ENCODE assay signal across 22 cellular contexts in the genomic region with DNA sequence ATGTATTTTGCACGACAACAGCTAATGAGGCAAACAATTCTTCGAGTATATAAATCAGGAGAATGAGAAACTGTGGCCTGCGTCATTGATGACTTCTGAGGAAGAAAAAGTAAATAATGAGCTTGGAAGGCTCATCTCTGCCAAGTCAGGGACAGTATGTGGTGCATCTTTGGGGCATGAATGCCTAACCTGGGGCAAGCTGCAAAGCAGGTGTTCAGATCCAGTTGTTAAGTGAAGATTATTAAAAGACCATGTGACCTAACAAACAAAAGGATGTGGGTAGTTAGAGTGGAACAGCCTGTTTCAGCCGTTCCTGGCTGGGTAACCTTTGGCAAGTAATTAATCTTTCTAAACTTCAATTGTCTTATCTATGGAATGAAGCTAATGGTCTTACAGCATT.
DNase-seq lines count a peak whose midpoint lies in the region; ATAC-seq and TF ChIP-seq lines count a peak whose summit lies in the region.
"Had no signal": no experiment of that assay in that cellular context is flagged by ENCODE, and none has a peak within 500 bp of the region (broad histone marks: within the 10 kb centered on the region; RNA-seq: fewer than 3 reads in every experiment).

No MANE protein-coding gene starts in this region.

- no peaks in the 10 kb centered on the region for H4K20me1 ChIP-seq in MM.1S (ENCODE audit: insufficient read depth, low read length)

- peak overlapping the region; percentile 82 for H3K27ac ChIP-seq in left ventricle myocardium inferior (replicated peaks)
- no peak overlapping the region for H3K27ac ChIP-seq in MM.1S (ENCODE audit: low read length)
- H3K27ac ChIP-seq in endodermal cell (ENCODE audit: low read depth, low read length) = no peak overlapping the region
- H3K27ac ChIP-seq in WERI-Rb-1 = no peak overlapping the region

- CTCF ChIA-PET in activated CD4-positive, alpha-beta memory T cell treated with anti-CD3 and anti-CD28 coated beads for 36 hours (lab: Charles Lee) = interaction anchor here (0.6 to 7.0 kb wide), 12 partner anchors 15 to 539 kb away, joined by 3 to 76 read pairs (median 4); no protein-coding TSS in a partner anchor

- H3K9ac ChIP-seq in MM.1S (ENCODE audit: low read length) (no peak overlapping the region), endodermal cell (ENCODE audit: extremely low read depth, low read length, poor library complexity, severe bottlenecking) (no peak overlapping the region)

- H3K27me3 ChIP-seq in left ventricle myocardium inferior (ENCODE audit: low read depth) (no peaks in the 10 kb centered on the region), MM.1S (replicated peaks; ENCODE audit: insufficient read depth, low read length) (no peaks in the 10 kb centered on the region), endodermal cell (ENCODE audit: control insufficient read depth, insufficient read depth, low read length, poor library complexity, severe bottlenecking) (no peaks in the 10 kb centered on the region), WERI-Rb-1 (ENCODE audit: insufficient read depth, low read depth, severe bottlenecking) (no peaks in the 10 kb centered on the region)
- H3K27me3 ChIP-seq: ascending aorta had no signal

- ATAC-seq in effector memory CD8-positive, alpha-beta T cell (replicated peaks) = no peak
- ATAC-seq: activated CD8-positive, alpha-beta T cell treated with anti-CD3 and anti-CD28 coated beads, Interleukin-2, amount 10 ng/mL, durations not matched to agents 7 days and 5 days; activated T-cell treated with anti-CD3 and anti-CD28 coated beads, Interleukin-2, amount 50 U/mL, for 4 hours; HCT116; sciatic nerve had no signal

- no peak for TF ChIP-seq CTCF in left ventricle myocardium inferior (IDR thresholded peaks at IDR 0.05; ENCODE audit: borderline replicate concordance)
- no peak for TF ChIP-seq CTCF in MM.1S (IDR thresholded peaks at IDR 0.05; ENCODE audit: low read length)
- no peak for TF ChIP-seq CTCF in endodermal cell (conservative IDR thresholded peaks at IDR 0.05)
- TF ChIP-seq CTCF in type B pancreatic cell (conservative IDR thresholded peaks at IDR 0.05) = no peak
- no peak for TF ChIP-seq CTCF in WERI-Rb-1 (IDR thresholded peaks at IDR 0.05; ENCODE audit: low read depth, low read length)

- H3K4me1 Mint-ChIP-seq in endodermal cell = peaks cover 26% of the 10 kb centered on the region
- peaks cover 21% of the 10 kb centered on the region for H3K4me1 Mint-ChIP-seq in type B pancreatic cell (ENCODE audit: unreplicated experiment)
- H3K4me1 Mint-ChIP-seq in activated CD4-positive, alpha-beta memory T cell treated with anti-CD3 and anti-CD28 coated beads for 36 hours (ENCODE audit: low read depth) = peaks cover 17% of the 10 kb centered on the region
- H3K4me1 Mint-ChIP-seq in effector memory CD8-positive, alpha-beta T cell (ENCODE audit: low read depth in 2 of 2) = peaks cover 16 to 32% of the 10 kb centered on the region in 2 donors

- DNase-seq in left ventricle myocardium inferior = no peak
- DNase-seq in cardiac septum (ENCODE audit: low spot score) = no peak
- peak; percentile 29 for DNase-seq in MM.1S
- no peak for DNase-seq in endodermal cell
- no peak for DNase-seq in type B pancreatic cell (ENCODE audit: extremely low spot score, unreplicated experiment)
- no peak for DNase-seq in WERI-Rb-1
- DNase-seq in activated CD4-positive, alpha-beta memory T cell treated with anti-CD3 and anti-CD28 coated beads for 36 hours = no peak
- no peak for DNase-seq in effector memory CD8-positive, alpha-beta T cell
- DNase-seq: activated CD8-positive, alpha-beta T cell treated with anti-CD3 and anti-CD28 coated beads, Interleukin-2, amount 10 ng/mL, durations not matched to agents 7 days and 5 days; activated T-cell treated with anti-CD3 and anti-CD28 coated beads, Interleukin-2, amount 50 U/mL, for 4 hours; CD8-positive, alpha-beta memory T cell; cerebellar nuclear complex; DMS79 treated with DMSO at 0.1 percent for 48 hours; islet precursor cell; naive B cell; NCI-H2171; stimulated activated naive CD4-positive, alpha-beta T cell had no signal

- WGBS in endodermal cell (ENCODE audit: insufficient coverage in 1 of 2, insufficient read length in 1 of 2), 2 experiments = 83 to 90% methylated on average over 4 of the region's 4 CpGs

- H3K9me3 Mint-ChIP-seq in endodermal cell (peaks cover 2% of the 10 kb centered on the region), type B pancreatic cell (peaks cover 4% of the 10 kb centered on the region)
- no peaks in the 10 kb centered on the region for H3K9me3 Mint-ChIP-seq in activated CD4-positive, alpha-beta memory T cell treated with anti-CD3 and anti-CD28 coated beads for 36 hours
- H3K9me3 Mint-ChIP-seq in effector memory CD8-positive, alpha-beta T cell = no peaks in the 10 kb centered on the region
- H3K9me3 Mint-ChIP-seq: activated naive CD4-positive, alpha-beta T cell treated with anti-CD3 and anti-CD28 coated beads, Interleukin-2, amount 50 U/mL, for 24 hours; activated T-cell treated with anti-CD3 and anti-CD28 coated beads, Interleukin-2, amount 50 U/mL, for 4 hours; CD8-positive, alpha-beta memory T cell; naive B cell; T-helper 2 cell treated with Interferon-gamma antibody and Interleukin-4, amounts not matched to agents 5 μg/mL and 100 μg/mL, for 36 hours had no signal

- intact Hi-C loops in left ventricle myocardium inferior (cut with micrococcal nuclease) (loop anchor here (10.0 kb wide), 1 partner anchor 122 kb away; no protein-coding TSS in a partner anchor), cardiac septum (cut with DNase I) (loop anchor here (2.0 to 5.0 kb wide), 2 partner anchors 46 to 144 kb away; no protein-coding TSS in a partner anchor)
- intact Hi-C loops in activated CD4-positive, alpha-beta memory T cell treated with anti-CD3 and anti-CD28 coated beads for 36 hours (cut with micrococcal nuclease) = no loop called here

- H3K79me2 ChIP-seq in MM.1S (ENCODE audit: low read length) = no peaks in the 10 kb centered on the region

- no peaks in the 10 kb centered on the region for H3F3A ChIP-seq in MM.1S (ENCODE audit: insufficient read depth, low read length)

- H3K4me3 ChIP-seq in left ventricle myocardium inferior (no peak overlapping the region), MM.1S (ENCODE audit: low read length) (no peak overlapping the region), endodermal cell (ENCODE audit: low read length) (no peak overlapping the region), WERI-Rb-1 (ENCODE audit: low read depth, low read length) (no peak overlapping the region)
- H3K4me3 ChIP-seq: ascending aorta had no signal

- H3K4me1 ChIP-seq in left ventricle myocardium inferior (peaks cover 35% of the 10 kb centered on the region), MM.1S (ENCODE audit: low read length) (peaks cover 8% of the 10 kb centered on the region; the same call in 1 of the 2 replicates), endodermal cell (ENCODE audit: control insufficient read depth, insufficient read depth, low read length) (no peaks in the 10 kb centered on the region)
- H3K4me1 ChIP-seq: ascending aorta had no signal

- H3K27me3 Mint-ChIP-seq in endodermal cell (ENCODE audit: insufficient read depth) (no peaks in the 10 kb centered on the region), type B pancreatic cell (no peaks in the 10 kb centered on the region)
- no peaks in the 10 kb centered on the region for H3K27me3 Mint-ChIP-seq in activated CD4-positive, alpha-beta memory T cell treated with anti-CD3 and anti-CD28 coated beads for 36 hours
- H3K27me3 Mint-ChIP-seq in effector memory CD8-positive, alpha-beta T cell = no peaks in the 10 kb centered on the region
- H3K27me3 Mint-ChIP-seq: activated naive CD4-positive, alpha-beta T cell treated with anti-CD3 and anti-CD28 coated beads, Interleukin-2, amount 50 U/mL, for 24 hours; CD8-positive, alpha-beta memory T cell; naive B cell had no signal

- H3K4me2 ChIP-seq in MM.1S (ENCODE audit: low read depth, low read length) = no peak overlapping the region

- H3K27ac Mint-ChIP-seq in endodermal cell (peak overlapping the region; percentile 82), type B pancreatic cell (peak overlapping the region; percentile 21)
- no peak overlapping the region for H3K27ac Mint-ChIP-seq in activated CD4-positive, alpha-beta memory T cell treated with anti-CD3 and anti-CD28 coated beads for 36 hours
- H3K27ac Mint-ChIP-seq in effector memory CD8-positive, alpha-beta T cell = no peak overlapping the region
- H3K27ac Mint-ChIP-seq: activated CD8-positive, alpha-beta T cell treated with anti-CD3 and anti-CD28 coated beads, Interleukin-2, amount 10 ng/mL, durations not matched to agents 7 days and 5 days; activated naive CD4-positive, alpha-beta T cell treated with anti-CD3 and anti-CD28 coated beads, Interleukin-2, amount 50 U/mL, for 24 hours; T-helper 2 cell treated with Interferon-gamma antibody and Interleukin-4, amounts not matched to agents 5 μg/mL and 100 μg/mL, for 36 hours had no signal

- no peak overlapping the region for H3K4me3 Mint-ChIP-seq in endodermal cell
- H3K4me3 Mint-ChIP-seq in type B pancreatic cell = no peak overlapping the region
- no peak overlapping the region for H3K4me3 Mint-ChIP-seq in activated CD4-positive, alpha-beta memory T cell treated with anti-CD3 and anti-CD28 coated beads for 36 hours
- no peak overlapping the region for H3K4me3 Mint-ChIP-seq in effector memory CD8-positive, alpha-beta T cell
- H3K4me3 Mint-ChIP-seq: activated CD8-positive, alpha-beta T cell treated with anti-CD3 and anti-CD28 coated beads, Interleukin-2, amount 10 ng/mL, durations not matched to agents 7 days and 5 days; activated naive CD4-positive, alpha-beta T cell treated with anti-CD3 and anti-CD28 coated beads, Interleukin-2, amount 50 U/mL, for 24 hours; activated T-cell treated with anti-CD3 and anti-CD28 coated beads, Interleukin-2, amount 50 U/mL, for 4 hours; CD8-positive, alpha-beta memory T cell; naive B cell; T-helper 2 cell treated with Interferon-gamma antibody and Interleukin-4, amounts not matched to agents 5 μg/mL and 100 μg/mL, for 36 hours had no signal

- no peaks in the 10 kb centered on the region for H3K9me2 ChIP-seq in MM.1S (replicated peaks; ENCODE audit: insufficient read depth, low read length)

- H3K36me3 ChIP-seq in left ventricle myocardium inferior (no peaks in the 10 kb centered on the region), MM.1S (replicated peaks; ENCODE audit: insufficient read depth, low read length) (no peaks in the 10 kb centered on the region), endodermal cell (ENCODE audit: control insufficient read depth, insufficient read depth, low read length) (no peaks in the 10 kb centered on the region), WERI-Rb-1 (no peaks in the 10 kb centered on the region)
- H3K36me3 ChIP-seq: ascending aorta had no signal

- H3K9me3 ChIP-seq in left ventricle myocardium inferior (replicated peaks) (peaks cover 8% of the 10 kb centered on the region), MM.1S (replicated peaks; ENCODE audit: insufficient read depth, low read length) (no peaks in the 10 kb centered on the region), endodermal cell (ENCODE audit: control insufficient read depth, low read length) (peaks cover 13% of the 10 kb centered on the region), WERI-Rb-1 (ENCODE audit: severe bottlenecking) (no peaks in the 10 kb centered on the region)
- H3K9me3 ChIP-seq: ascending aorta had no signal

- no peaks in the 10 kb centered on the region for H3K36me3 Mint-ChIP-seq in endodermal cell (ENCODE audit: low read depth)
- no peaks in the 10 kb centered on the region for H3K36me3 Mint-ChIP-seq in type B pancreatic cell
- H3K36me3 Mint-ChIP-seq in activated CD4-positive, alpha-beta memory T cell treated with anti-CD3 and anti-CD28 coated beads for 36 hours = no peaks in the 10 kb centered on the region
- H3K36me3 Mint-ChIP-seq in effector memory CD8-positive, alpha-beta T cell (ENCODE audit: insufficient read depth) = no peaks in the 10 kb centered on the region

- no peak overlapping the region for H2AFZ ChIP-seq in MM.1S (ENCODE audit: low read length)

- POLR2A ChIA-PET in activated CD4-positive, alpha-beta memory T cell treated with anti-CD3 and anti-CD28 coated beads for 36 hours (lab: Charles Lee) = no interaction called here

Comparison
In these comparisons a context has a peak if more than half of its experiments do, and no peak if none do; other contexts are left out.
1. H3K27ac Mint-ChIP-seq: peak in endodermal cell (single experiment) and type B pancreatic cell (single experiment); none in activated CD4-positive, alpha-beta memory T cell treated with anti-CD3 and anti-CD28 coated beads for 36 hours (single experiment) and effector memory CD8-positive, alpha-beta T cell (0 of 2).